Comparison of ENCODE assay signal across 23 cellular contexts in genomic region chr1:182227864-182228547, GRCh38.
DNase-seq lines count a peak whose midpoint lies in the region; ATAC-seq and TF ChIP-seq lines count a peak whose summit lies in the region.
"Had no signal": no experiment of that assay in that cellular context is flagged by ENCODE, and none has a peak within 500 bp of the region (broad histone marks: within the 10 kb centered on the region; RNA-seq: fewer than 3 reads in every experiment).

No MANE protein-coding gene starts in this region.

- peak overlapping the region; percentile 6 for H3K27ac Mint-ChIP-seq in type B pancreatic cell
- H3K27ac Mint-ChIP-seq: activated CD4-positive, alpha-beta memory T cell treated with anti-CD3 and anti-CD28 coated beads for 36 hours; stimulated activated memory B cell treated with anti-CD40 and anti-IgM and Interleukin-4, amounts not matched to agents 10 μg/mL and 1 μg/mL and 100 μg/mL, for 72 hours had no signal

- peaks cover 26% of the 10 kb centered on the region for H3K4me1 Mint-ChIP-seq in type B pancreatic cell (ENCODE audit: unreplicated experiment)
- H3K4me1 Mint-ChIP-seq: central memory CD8-positive, alpha-beta T cell; stimulated activated memory B cell treated with anti-CD40 and anti-IgM and Interleukin-4, amounts not matched to agents 10 μg/mL and 1 μg/mL and 100 μg/mL, for 72 hours had no signal

- peaks cover 25% of the 10 kb centered on the region for H3K9me3 Mint-ChIP-seq in type B pancreatic cell
- H3K9me3 Mint-ChIP-seq: activated CD4-positive, alpha-beta memory T cell treated with anti-CD3 and anti-CD28 coated beads for 36 hours; central memory CD8-positive, alpha-beta T cell had no signal

- TF ChIP-seq CTCF in type B pancreatic cell (conservative IDR thresholded peaks at IDR 0.05): no peak

- H3K36me3 Mint-ChIP-seq in type B pancreatic cell: peaks cover 3% of the 10 kb centered on the region
- H3K36me3 Mint-ChIP-seq: activated CD4-positive, alpha-beta memory T cell treated with anti-CD3 and anti-CD28 coated beads for 36 hours; stimulated activated memory B cell treated with anti-CD40 and anti-IgM and Interleukin-4, amounts not matched to agents 10 μg/mL and 1 μg/mL and 100 μg/mL, for 72 hours had no signal

- peaks cover 5% of the 10 kb centered on the region for H3K27me3 Mint-ChIP-seq in type B pancreatic cell
- H3K27me3 Mint-ChIP-seq: activated CD4-positive, alpha-beta memory T cell treated with anti-CD3 and anti-CD28 coated beads for 36 hours; central memory CD8-positive, alpha-beta T cell had no signal

- DNase-seq in NCI-H69 (lab: John Stamatoyannopoulos, UW): peak; percentile 51
- DNase-seq in type B pancreatic cell (ENCODE audit: extremely low spot score, unreplicated experiment): no peak
- DNase-seq in GM19238 (ENCODE audit: insufficient read length, low spot score): no peak
- DNase-seq in T-helper 9 cell: no peak
- DNase-seq: activated CD4-positive, alpha-beta memory T cell treated with anti-CD3 and anti-CD28 coated beads for 36 hours; activated naive CD4-positive, alpha-beta T cell; activated T-cell treated with anti-CD3 and anti-CD28 coated beads for 4 hours; amygdala; Calu3; GF-D8; GOT3; head of caudate nucleus; NCI-H146; occipital lobe; OCI-M1; SIG-M5; WERI-Rb-1 had no signal

- H3K4me3 Mint-ChIP-seq in type B pancreatic cell: no peak overlapping the region
- H3K4me3 Mint-ChIP-seq: activated CD4-positive, alpha-beta memory T cell treated with anti-CD3 and anti-CD28 coated beads for 36 hours; central memory CD8-positive, alpha-beta T cell; stimulated activated memory B cell treated with anti-CD40 and anti-IgM and Interleukin-4, amounts not matched to agents 10 μg/mL and 1 μg/mL and 100 μg/mL, for 72 hours had no signal

- TF ChIP-seq RAD21 in Ishikawa (IDR thresholded peaks at IDR 0.05; ENCODE audit: low read depth): no peak

- no peak for TF ChIP-seq EP300 in Ishikawa (IDR thresholded peaks at IDR 0.05; ENCODE audit: borderline replicate concordance)

- peak; percentile 64 for ATAC-seq in esophagus mucosa
- no peak for ATAC-seq in GM21447 (IDR thresholded peaks at IDR 0.05; ENCODE audit: unreplicated experiment)
- ATAC-seq: GM12878; stimulated activated memory B cell treated with anti-CD40 and anti-IgM and Interleukin-4, amounts not matched to agents 10 μg/mL and 1 μg/mL and 100 μg/mL, for 72 hours had no signal

TF ChIP-seq in Ishikawa, 13 proteins besides CTCF, POLR2A, EP300 and RAD21:
- TF ChIP-seq TAF1 (IDR thresholded peaks at IDR 0.05; ENCODE audit: low read depth) (no peak), NFIC (IDR thresholded peaks at IDR 0.05) (peak; percentile 58)
